Comparison of ENCODE assay signal across 1 cellular context in the genomic region with DNA sequence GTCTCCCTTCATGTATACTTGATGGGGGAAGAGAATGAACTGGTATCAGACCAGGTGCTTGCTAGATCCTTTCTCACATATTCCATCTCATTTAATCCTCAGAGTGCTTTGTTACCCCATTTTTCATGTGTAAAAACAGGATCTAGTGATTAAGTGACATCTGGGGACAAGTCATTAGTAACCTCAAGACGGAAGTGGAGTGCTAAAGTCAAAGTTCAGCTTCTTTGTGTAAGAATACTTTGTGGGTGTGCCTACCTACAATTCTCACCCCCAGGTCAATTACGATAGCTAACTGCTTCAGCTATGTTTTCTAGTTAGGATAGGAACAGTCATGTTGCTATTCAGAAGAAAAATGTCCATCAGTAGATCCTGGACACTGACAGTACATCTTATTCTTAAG.
TF ChIP-seq lines count a peak whose summit lies in the region.

No MANE protein-coding gene starts in this region.

TF ChIP-seq in IMR-90, 13 proteins besides CTCF, POLR2A, EP300 and RAD21:
- no peak for TF ChIP-seq CHD1 (IDR thresholded peaks at IDR 0.05; ENCODE audit: low read depth, low read length)
- no peak for TF ChIP-seq FOS (IDR thresholded peaks at IDR 0.05; ENCODE audit: low read depth, low read length)
- TF ChIP-seq SMC3 (IDR thresholded peaks at IDR 0.05; ENCODE audit: low read depth, low read length) = no peak
- TF ChIP-seq BHLHE40 (IDR thresholded peaks at IDR 0.05; ENCODE audit: low read depth, low read length) = no peak
- TF ChIP-seq RCOR1 (IDR thresholded peaks at IDR 0.05; ENCODE audit: insufficient replicate concordance, low read length) = no peak
- TF ChIP-seq CEBPB (IDR thresholded peaks at IDR 0.05; ENCODE audit: low read depth, low read length) = no peak
- no peak for TF ChIP-seq MAFK (IDR thresholded peaks at IDR 0.05; ENCODE audit: low read depth, low read length)
- no peak for TF ChIP-seq ELK1 (IDR thresholded peaks at IDR 0.05; ENCODE audit: borderline replicate concordance, low read depth, low read length)
- TF ChIP-seq MAZ (IDR thresholded peaks at IDR 0.05; ENCODE audit: borderline replicate concordance, low read depth, low read length) = no peak
- TF ChIP-seq, protein P1, sequence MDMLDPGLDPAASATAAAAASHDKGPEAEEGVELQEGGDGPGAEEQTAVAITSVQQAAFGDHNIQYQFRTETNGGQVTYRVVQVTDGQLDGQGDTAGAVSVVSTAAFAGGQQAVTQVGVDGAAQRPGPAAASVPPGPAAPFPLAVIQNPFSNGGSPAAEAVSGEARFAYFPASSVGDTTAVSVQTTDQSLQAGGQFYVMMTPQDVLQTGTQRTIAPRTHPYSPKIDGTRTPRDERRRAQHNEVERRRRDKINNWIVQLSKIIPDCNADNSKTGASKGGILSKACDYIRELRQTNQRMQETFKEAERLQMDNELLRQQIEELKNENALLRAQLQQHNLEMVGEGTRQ (IDR thresholded peaks at IDR 0.05; ENCODE audit: low read depth, low read length) = no peak
- TF ChIP-seq MXI1 (IDR thresholded peaks at IDR 0.05; ENCODE audit: borderline replicate concordance, low read depth, low read length) = no peak
- no peak for TF ChIP-seq NFE2L2 (IDR thresholded peaks at IDR 0.05; ENCODE audit: low read depth, low read length)
- TF ChIP-seq RFX5 (IDR thresholded peaks at IDR 0.05; ENCODE audit: low read depth, low read length) = no peak
TF ChIP-seq in IMR-90: peak in this region for 0.
